2 cellular contexts compared by ENCODE assay signal in genomic region chr5:142295084-142295758, GRCh38.
TF ChIP-seq lines count a peak whose summit lies in the region.

No MANE protein-coding gene starts in this region.

TF ChIP-seq in endothelial cell of umbilical vein, 7 proteins besides CTCF, POLR2A, EP300 and RAD21 (continued from another document):
- TF ChIP-seq GATA2 (IDR thresholded peaks at IDR 0.05; ENCODE audit: insufficient read depth, insufficient read length, low read depth, low read length): peak; percentile 82
- no peak for TF ChIP-seq EZH2 (IDR thresholded peaks at IDR 0.05; ENCODE audit: borderline replicate concordance, low read depth, low read length, severe bottlenecking)
- peak; percentile 16 for TF ChIP-seq JUN (IDR thresholded peaks at IDR 0.05; ENCODE audit: borderline replicate concordance, insufficient read depth, insufficient read length, low read depth)
- TF ChIP-seq POLR2AphosphoS5 (IDR thresholded peaks at IDR 0.05; ENCODE audit: insufficient read depth, low read depth, low read length): peak; percentile 63
- TF ChIP-seq MYC (IDR thresholded peaks at IDR 0.05; ENCODE audit: low read depth, low read length): no peak
TF ChIP-seq in endothelial cell of umbilical vein: peak in this region for 4.

TF ChIP-seq in HEK293T, 16 proteins besides CTCF, POLR2A, EP300 and RAD21 (continued from another document):
- TF ChIP-seq PKNOX1 (IDR thresholded peaks at IDR 0.05) (no peak), BHLHE40 (IDR thresholded peaks at IDR 0.05; ENCODE audit: borderline replicate concordance) (no peak), L3MBTL2 (conservative IDR thresholded peaks at IDR 0.05) (no peak), SUZ12 (IDR thresholded peaks at IDR 0.05) (no peak)
